ENCODE assay signal across 8 cellular contexts in the genomic region with DNA sequence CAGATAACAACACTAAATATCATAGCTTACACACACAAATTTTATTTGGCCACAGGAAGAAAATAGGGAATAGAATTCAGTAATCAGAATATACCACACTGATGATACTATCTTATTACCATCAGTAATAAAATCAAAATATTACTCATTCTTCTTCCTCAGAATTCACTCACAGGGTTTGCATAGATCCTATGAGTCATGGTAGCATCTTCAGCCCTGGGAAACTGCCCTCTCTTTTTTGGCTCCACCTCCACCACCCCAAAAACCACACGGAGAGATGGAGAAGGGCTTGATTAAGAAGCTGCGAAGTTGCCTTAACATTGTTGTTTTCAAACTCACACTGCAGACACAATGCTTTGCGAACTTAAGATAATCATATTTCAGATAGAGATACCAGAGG.
DNase-seq lines count a peak whose midpoint lies in the region; ATAC-seq, FAIRE-seq and TF ChIP-seq lines count a peak whose summit lies in the region.

No MANE protein-coding gene starts in this region.

- no peaks in the 10 kb centered on the region for H3K9me2 ChIP-seq in DOHH2 (replicated peaks; ENCODE audit: control insufficient read depth, low read length)

- H3K79me2 ChIP-seq in DOHH2 (ENCODE audit: control insufficient read depth, low read length) = no peaks in the 10 kb centered on the region

- peak overlapping the region; percentile 55 for H3K4me2 ChIP-seq in DOHH2 (ENCODE audit: low read length)

- H3K4me3 ChIP-seq in DOHH2 (ENCODE audit: low read length) = peak overlapping the region; percentile 27; the same call in 1 of the 2 replicates
- H3K4me3 ChIP-seq in small intestine (ENCODE audit: low read depth in 1 of 2, low read length in 2 of 2) = no peak overlapping the region
- no peak overlapping the region for H3K4me3 ChIP-seq in adrenal gland

- FAIRE-seq in small intestine (lab: Jason Lieb, UNC) = no peak

- no peak overlapping the region for H3K27ac ChIP-seq in DOHH2 (ENCODE audit: low read depth, low read length)
- no peak overlapping the region for H3K27ac ChIP-seq in small intestine (ENCODE audit: low read depth in 1 of 2, low read length in 1 of 2)
- no peak overlapping the region for H3K27ac ChIP-seq in adrenal gland

- H3K9me3 ChIP-seq in DOHH2 (ENCODE audit: control insufficient read depth, insufficient read depth, low read length) = no peaks in the 10 kb centered on the region
- H3K9me3 ChIP-seq in small intestine (ENCODE audit: control insufficient read depth, low read depth) = no peaks in the 10 kb centered on the region
- no peaks in the 10 kb centered on the region for H3K9me3 ChIP-seq in adrenal gland (replicated peaks in 1 of 3)

- 26 to 41% (median 30%) methylated on average over 3 of the region's 3 CpGs for WGBS in small intestine, 3 donors
- 58 to 76% (median 72%) methylated on average over 3 of the region's 3 CpGs for WGBS in adrenal gland, 4 donors

- H3K27me3 ChIP-seq in DOHH2 (ENCODE audit: control insufficient read depth, low read length) (no peaks in the 10 kb centered on the region), small intestine (ENCODE audit: control insufficient read depth in 2 of 2, insufficient read depth in 2 of 2, low read length in 2 of 2) (no peaks in the 10 kb centered on the region), adrenal gland (no peaks in the 10 kb centered on the region)

- DNase-seq in RPMI7951 (ENCODE audit: low read depth) (peak; percentile 85), small intestine (peak; percentile 24), adrenal gland (no peak), inferior parietal cortex (ENCODE audit: extremely low spot score) (no peak), HT-29 (ENCODE audit: low spot score) (no peak)
- DNase-seq in activated naive CD4-positive, alpha-beta T cell treated with anti-CD3 and anti-CD28 coated beads, Interleukin-2, amount 50 U/mL, for 16 hours = peak; percentile 57

- TF ChIP-seq CTCF in DOHH2 (IDR thresholded peaks at IDR 0.05; ENCODE audit: low read depth, low read length, poor library complexity, severe bottlenecking) (no peak), adrenal gland (IDR thresholded peaks at IDR 0.05) (no peak)

- H3K36me3 ChIP-seq in DOHH2 (ENCODE audit: control insufficient read depth, low read length) (no peaks in the 10 kb centered on the region), small intestine (ENCODE audit: control insufficient read depth in 2 of 2, insufficient read depth in 2 of 2, low read length in 2 of 2) (no peaks in the 10 kb centered on the region), adrenal gland (replicated peaks in 1 of 2) (no peaks in the 10 kb centered on the region)

- no peaks in the 10 kb centered on the region for H4K20me1 ChIP-seq in DOHH2 (ENCODE audit: control insufficient read depth, insufficient read depth, low read depth, low read length)

- TF ChIP-seq POLR2A in adrenal gland (IDR thresholded peaks at IDR 0.05) = no peak

- intact Hi-C loops in adrenal gland (cut with DNase I) = no loop called here

- peaks cover 3% of the 10 kb centered on the region; the same call in 1 of the 2 replicates for H3F3A ChIP-seq in DOHH2 (ENCODE audit: control insufficient read depth, insufficient read depth)

- ATAC-seq in HG03460 (IDR thresholded peaks at IDR 0.05; ENCODE audit: unreplicated experiment) = no peak

- H3K4me1 ChIP-seq in DOHH2 (ENCODE audit: control insufficient read depth, low read length) = peaks cover 54% of the 10 kb centered on the region
- H3K4me1 ChIP-seq in small intestine (ENCODE audit: control insufficient read depth in 2 of 2, insufficient read depth in 1 of 2, low read depth in 1 of 2, low read length in 1 of 2) = peaks cover 0 to 9% of the 10 kb centered on the region in 2 donors
- peaks cover 6 to 19% of the 10 kb centered on the region in 2 donors for H3K4me1 ChIP-seq in adrenal gland (replicated peaks in 1 of 2)

Comparison
In these comparisons a context has a peak if more than half of its experiments do, and no peak if none do; other contexts are left out.
1. DNase-seq: peak in RPMI7951 (single experiment), activated naive CD4-positive, alpha-beta T cell treated with anti-CD3 and anti-CD28 coated beads, Interleukin-2, amount 50 U/mL, for 16 hours (single experiment) and small intestine (single experiment); none in adrenal gland (0 of 7), inferior parietal cortex (single experiment) and HT-29 (single experiment).